In the genomic region with DNA sequence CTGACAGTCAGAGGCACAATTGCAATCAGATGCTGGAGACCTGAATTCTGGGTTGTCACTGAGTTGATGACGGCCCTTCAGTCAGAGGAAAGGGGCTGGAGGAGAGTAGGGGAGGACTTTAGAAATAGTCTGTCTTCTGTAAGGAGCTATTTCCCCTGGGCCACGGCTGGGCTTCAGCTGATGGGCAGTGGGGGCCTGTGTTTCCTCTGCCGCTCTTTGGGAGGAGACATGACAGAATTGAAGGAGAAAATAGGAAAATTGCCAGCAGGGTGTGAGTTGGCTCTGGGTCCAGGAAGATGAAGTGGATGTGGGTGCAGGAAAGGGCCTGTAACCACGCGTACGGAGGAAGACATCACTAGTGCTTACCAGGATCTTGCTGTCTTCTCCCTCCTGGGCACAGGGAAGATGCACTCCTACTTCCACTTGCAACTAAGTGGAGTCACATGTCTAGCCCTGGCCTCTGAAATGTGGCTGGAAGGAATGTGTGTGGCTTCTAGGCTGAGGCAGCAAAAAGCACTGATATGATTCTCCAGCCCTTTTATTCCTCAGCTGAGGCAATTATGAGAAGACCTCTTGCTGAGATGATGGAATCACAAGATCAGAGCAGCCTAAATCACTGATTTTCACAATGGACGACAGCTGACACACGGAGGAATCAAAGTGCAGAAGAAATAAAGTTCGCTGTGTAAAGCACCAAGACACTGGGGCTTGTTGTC, we compare ENCODE assay signal across 28 cellular contexts.
DNase-seq lines count a peak whose midpoint lies in the region; FAIRE-seq and TF ChIP-seq lines count a peak whose summit lies in the region.
"Had no signal": no experiment of that assay in that cellular context is flagged by ENCODE, and none has a peak within 500 bp of the region (broad histone marks: within the 10 kb centered on the region; RNA-seq: fewer than 3 reads in every experiment).

No MANE protein-coding gene starts in this region.

- no peaks in the 10 kb centered on the region for H3K9me3 Mint-ChIP-seq in neural crest cell

- no peak overlapping the region for H3K9ac ChIP-seq in Karpas-422 (ENCODE audit: low read length)

- no peak overlapping the region for H3K4me2 ChIP-seq in Karpas-422 (ENCODE audit: low read depth, low read length, poor library complexity, severe bottlenecking)

- peaks cover 18% of the 10 kb centered on the region for H3K4me1 ChIP-seq in Karpas-422 (ENCODE audit: low read length)

- H3K4me3 Mint-ChIP-seq in neural crest cell = no peak overlapping the region
- H3K4me3 Mint-ChIP-seq: CD4-positive, CD25-positive, alpha-beta regulatory T cell had no signal

- no peaks in the 10 kb centered on the region for H3K36me3 ChIP-seq in bronchial epithelial cell (ENCODE audit: control insufficient read depth, insufficient read depth, low read length)
- no peaks in the 10 kb centered on the region for H3K36me3 ChIP-seq in Karpas-422 (ENCODE audit: insufficient read depth, low read length)
- H3K36me3 ChIP-seq: BE2C had no signal

- H3K27ac Mint-ChIP-seq in neural crest cell (ENCODE audit: unreplicated experiment) = peak overlapping the region; percentile 81
- H3K27ac Mint-ChIP-seq: CD4-positive, CD25-positive, alpha-beta regulatory T cell had no signal

- no peaks in the 10 kb centered on the region for H4K20me1 ChIP-seq in Karpas-422 (ENCODE audit: insufficient read depth, low read depth, low read length)

- FAIRE-seq in bronchial epithelial cell (lab: Jason Lieb, UNC) = peak; percentile 36
- FAIRE-seq: GM12892, H1, HepG2 had no signal

- H2AFZ ChIP-seq in Karpas-422 (ENCODE audit: low read length) = no peak overlapping the region

- no peaks in the 10 kb centered on the region for H3K36me3 Mint-ChIP-seq in neural crest cell (ENCODE audit: low read depth)
- H3K36me3 Mint-ChIP-seq: CD4-positive, CD25-positive, alpha-beta regulatory T cell had no signal

- DNase-seq in NCI-H1417 (lab: John Stamatoyannopoulos, UW) (peak in 2 of 3 experiments; percentile 19 to 29), NCI-H1417 treated with DMSO at 0.1 percent for 48 hours (lab: John Stamatoyannopoulos, UW) (no peak), NCI-H2227 treated with DMSO at 0.1 percent for 48 hours (lab: John Stamatoyannopoulos, UW) (peak; percentile 32), bronchial epithelial cell (ENCODE audit: low read depth) (no peak), neural crest cell (ENCODE audit: low read depth, low spot score) (no peak), dedifferentiated amniotic fluid mesenchymal stem cell (ENCODE audit: extremely low spot score) (no peak), Karpas-422 (no peak)
- DNase-seq in stimulated activated CD4-positive, alpha-beta T cell treated with anti-CD3 and anti-CD28 coated beads, Interleukin-4, amount 100 ng/mL, for 1 hour = no peak
- DNase-seq: ACHN; BE2C; CD4-positive, CD25-positive, alpha-beta regulatory T cell; DMS153; DND-41; HCEC 1CT; Kasumi-1; NCI-H1092 treated with DMSO at 0.1 percent for 48 hours; NCI-H146; NCI-H1930; NCI-H2171 treated with DMSO at 0.1 percent for 48 hours; NCI-H446; NCI-H524 treated with DMSO at 0.1 percent for 48 hours; NCI-H82; NK-92 treated with Interleukin-12 subunit alpha and Interleukin-12 subunit beta, amount 100 ng/mL, for 24 hours; PC-3 had no signal

- H3K79me2 ChIP-seq in Karpas-422 (ENCODE audit: low read length) = no peaks in the 10 kb centered on the region

- no peaks in the 10 kb centered on the region for H3K4me1 Mint-ChIP-seq in neural crest cell
- H3K4me1 Mint-ChIP-seq: CD4-positive, CD25-positive, alpha-beta regulatory T cell had no signal

- H3K4me3 ChIP-seq in bronchial epithelial cell (ENCODE audit: low read depth, low read length) (no peak overlapping the region), Karpas-422 (ENCODE audit: low read length) (no peak overlapping the region)

- H3K9me2 ChIP-seq in Karpas-422 (replicated peaks; ENCODE audit: insufficient read depth, low read length) = no peaks in the 10 kb centered on the region

- H3K27me3 Mint-ChIP-seq in neural crest cell (ENCODE audit: low read depth) = no peaks in the 10 kb centered on the region

- H3K27ac ChIP-seq in Karpas-422 (ENCODE audit: low read length) = no peak overlapping the region
- H3K27ac ChIP-seq: 22Rv1 had no signal

- TF ChIP-seq CTCF in bronchial epithelial cell (IDR thresholded peaks at IDR 0.05; ENCODE audit: insufficient read depth, low read length, severe bottlenecking) (no peak), neural crest cell (conservative IDR thresholded peaks at IDR 0.05) (no peak)

- H3K9me3 ChIP-seq in Karpas-422 (ENCODE audit: low read length) = no peaks in the 10 kb centered on the region
- H3K9me3 ChIP-seq: BE2C had no signal

- no peaks in the 10 kb centered on the region for H3K27me3 ChIP-seq in bronchial epithelial cell (ENCODE audit: control insufficient read depth, insufficient read depth, low read length)
- no peaks in the 10 kb centered on the region for H3K27me3 ChIP-seq in Karpas-422 (ENCODE audit: low read length)
- H3K27me3 ChIP-seq: BE2C had no signal

Comparison
In these comparisons a context has a peak if more than half of its experiments do, and no peak if none do; other contexts are left out.
1. DNase-seq: peak in NCI-H1417 (2 of 3) and NCI-H2227 treated with DMSO at 0.1 percent for 48 hours (single experiment); none in NCI-H1417 treated with DMSO at 0.1 percent for 48 hours (single experiment), bronchial epithelial cell (single experiment), neural crest cell (single experiment), dedifferentiated amniotic fluid mesenchymal stem cell (single experiment), stimulated activated CD4-positive, alpha-beta T cell treated with anti-CD3 and anti-CD28 coated beads, Interleukin-4, amount 100 ng/mL, for 1 hour (single experiment) and Karpas-422 (single experiment).